ENCODE assay signal across 8 cellular contexts in genomic region chr3:99753268-99753975, GRCh38.
DNase-seq lines count a peak whose midpoint lies in the region; ATAC-seq, FAIRE-seq and TF ChIP-seq lines count a peak whose summit lies in the region.

No MANE protein-coding gene starts in this region.

- H3K9me3 ChIP-seq in OCI-LY7 (ENCODE audit: low read length) = no peaks in the 10 kb centered on the region
- H3K9me3 ChIP-seq in keratinocyte (ENCODE audit: control insufficient read depth, low read depth, low read length) = no peaks in the 10 kb centered on the region

- H3K9me1 ChIP-seq in keratinocyte (ENCODE audit: control insufficient read depth, extremely low read depth, insufficient read depth, low read length) = no peaks in the 10 kb centered on the region

- H3K4me2 ChIP-seq in OCI-LY7 (ENCODE audit: low read length) (no peak overlapping the region), keratinocyte (ENCODE audit: control insufficient read depth, extremely low read depth, insufficient read depth, low read depth, low read length) (no peak overlapping the region)

- intact Hi-C loops in OCI-LY7 (cut with micrococcal nuclease; ENCODE audit: unreplicated experiment) = loop anchor here (5.0 to 10.0 kb wide), 4 partner anchors 86 to 1129 kb away; no protein-coding TSS in a partner anchor

- peak; percentile 94 for FAIRE-seq in keratinocyte (lab: Jason Lieb, UNC)

- dilution Hi-C loops in keratinocyte (cut with MboI; ENCODE audit: extremely low pct_ligation_motif_present, low sequenced_read_pairs) = loop anchor here (25.0 kb wide), 1 partner anchor 741 kb away; no protein-coding TSS in a partner anchor

- peak; percentile 85 for TF ChIP-seq CTCF in OCI-LY7 (conservative IDR thresholded peaks at IDR 0.05; ENCODE audit: low read length)
- TF ChIP-seq CTCF in keratinocyte (optimal IDR thresholded peaks at IDR 0.05 in 1 of 3, IDR thresholded peaks at IDR 0.05 in 1 of 3, conservative IDR thresholded peaks at IDR 0.05 in 1 of 3; ENCODE audit: extremely low read depth in 1 of 3, insufficient read depth in 2 of 3, low read length in 3 of 3) = peak; percentile 70 to 79 (median 75)

- H3K9ac ChIP-seq in keratinocyte (ENCODE audit: control insufficient read depth, extremely low read depth, insufficient read depth, low read length) = no peak overlapping the region

- H2AFZ ChIP-seq in OCI-LY7 (ENCODE audit: low read length) = no peak overlapping the region
- no peak overlapping the region for H2AFZ ChIP-seq in keratinocyte (ENCODE audit: control insufficient read depth, low read length)

- H4K20me1 ChIP-seq in OCI-LY7 (ENCODE audit: insufficient read depth, low read length) (no peaks in the 10 kb centered on the region), keratinocyte (ENCODE audit: control insufficient read depth, extremely low read depth, insufficient read depth, low read length) (no peaks in the 10 kb centered on the region)

- no peaks in the 10 kb centered on the region for H3K27me3 ChIP-seq in keratinocyte (ENCODE audit: control insufficient read depth, extremely low read depth, insufficient read depth, low read length)

- CTCF ChIA-PET in OCI-LY7 (lab: Charles Lee; ENCODE audit: unreplicated experiment) = no interaction called here

- no TSS peak for BruUV-seq in OCI-LY7 (replicated peaks; lab: Mats Ljungman, UMichigan)

- peak; percentile 91 for ATAC-seq in GM21367 (IDR thresholded peaks at IDR 0.05; ENCODE audit: unreplicated experiment)

- DNase-seq in activated CD4-positive, alpha-beta T cell treated with anti-CD3 and anti-CD28 coated beads for 48 hours = peak; percentile 11
- DNase-seq in activated CD4-positive, alpha-beta T cell treated with anti-CD3 and anti-CD28 coated beads, Interleukin-2, amount 50 U/mL, for 1 hour = no peak
- DNase-seq in HK-2 (ENCODE audit: unreplicated experiment) = peak; percentile 45
- peak; percentile 48 for DNase-seq in OCI-LY7 (ENCODE audit: low spot score)
- DNase-seq in brain pericyte (ENCODE audit: low read depth, low spot score) = peak; percentile 40
- no peak for DNase-seq in keratinocyte (ENCODE audit: low read depth, low spot score)
- DNase-seq in superior temporal gyrus (ENCODE audit: extremely low spot score) = peak; percentile 85

- no peak overlapping the region for H3K4me3 ChIP-seq in OCI-LY7 (ENCODE audit: low read depth, low read length, poor library complexity, severe bottlenecking)
- H3K4me3 ChIP-seq in keratinocyte (ENCODE audit: control insufficient read depth in 2 of 3, extremely low read depth in 1 of 3, insufficient read depth in 2 of 3, low read depth in 1 of 3, low read length in 3 of 3) = no peak overlapping the region

- POLR2A ChIA-PET in OCI-LY7 (lab: Charles Lee) = interaction anchor here (0.5 to 0.9 kb wide), 2 partner anchors 11 to 939 kb away, joined by 3 to 4 read pairs; no protein-coding TSS in a partner anchor

- H3K4me1 ChIP-seq in OCI-LY7 (ENCODE audit: insufficient read depth, low read length, poor library complexity, severe bottlenecking) (no peaks in the 10 kb centered on the region), keratinocyte (ENCODE audit: control insufficient read depth, extremely low read depth, insufficient read depth, low read length) (peaks cover 21% of the 10 kb centered on the region)

- H3K27ac ChIP-seq in OCI-LY7 (ENCODE audit: low read depth, low read length, poor library complexity, severe bottlenecking) = no peak overlapping the region
- no peak overlapping the region for H3K27ac ChIP-seq in keratinocyte (ENCODE audit: control insufficient read depth, insufficient read depth, low read length)

- H3K79me2 ChIP-seq in OCI-LY7 (ENCODE audit: insufficient read depth, low read depth, low read length) (no peaks in the 10 kb centered on the region), keratinocyte (ENCODE audit: control insufficient read depth, insufficient read depth, low read length) (no peaks in the 10 kb centered on the region)

- H3K36me3 ChIP-seq in OCI-LY7 (ENCODE audit: insufficient read depth, low read length) (no peaks in the 10 kb centered on the region), keratinocyte (ENCODE audit: control insufficient read depth in 2 of 2, extremely low read depth in 1 of 2, insufficient read depth in 2 of 2, low read length in 2 of 2) (no peaks in the 10 kb centered on the region)

- H3K9me2 ChIP-seq in OCI-LY7 (ENCODE audit: insufficient read depth, low read length) = no peaks in the 10 kb centered on the region

Comparison
In these comparisons a context has a peak if more than half of its experiments do, and no peak if none do; other contexts are left out.
1. DNase-seq: peak in activated CD4-positive, alpha-beta T cell treated with anti-CD3 and anti-CD28 coated beads for 48 hours (single experiment), HK-2 (single experiment), OCI-LY7 (single experiment), brain pericyte (single experiment) and superior temporal gyrus (single experiment); none in activated CD4-positive, alpha-beta T cell treated with anti-CD3 and anti-CD28 coated beads, Interleukin-2, amount 50 U/mL, for 1 hour (single experiment) and keratinocyte (single experiment).